ENCODE assay signal across 8 cellular contexts in genomic region chr5:73498057-73498992, GRCh38. TPM values are rescaled to one million over a fixed set of nuclear protein-coding genes. Genes with fewer than 3 reads are reported as not detected.
DNase-seq lines count a peak whose midpoint lies in the region; ATAC-seq, FAIRE-seq and TF ChIP-seq lines count a peak whose summit lies in the region.

TSS of gene BTF3 (plus strand) at chr5:73498442. CDS start at chr5:73498668, 226 bp downstream.

- H3K36me3 ChIP-seq in endodermal cell (ENCODE audit: control insufficient read depth, insufficient read depth, low read length) (peaks cover 38% of the 10 kb centered on the region), mesodermal cell (ENCODE audit: control insufficient read depth, insufficient read depth, low read length) (peaks cover 30% of the 10 kb centered on the region)

- peak within 1 kb of the TSS; percentile 95 for H3K4me3 Mint-ChIP-seq in activated CD8-positive, alpha-beta memory T cell treated with anti-CD3 and anti-CD28 coated beads, Interleukin-2, amount 10 ng/mL, durations not matched to agents 7 days and 5 days
- peak within 1 kb of the TSS; percentile 96 for H3K4me3 Mint-ChIP-seq in endodermal cell

- peak within 1 kb of the TSS; percentile 99 for H3K4me3 ChIP-seq in endodermal cell (ENCODE audit: low read length)
- peak within 1 kb of the TSS; percentile 92 for H3K4me3 ChIP-seq in mesodermal cell (ENCODE audit: extremely low read depth, insufficient read depth, low read length, poor library complexity, severe bottlenecking)

- peaks cover 29% of the 10 kb centered on the region for H3K36me3 Mint-ChIP-seq in activated CD8-positive, alpha-beta memory T cell treated with anti-CD3 and anti-CD28 coated beads, Interleukin-2, amount 10 ng/mL, durations not matched to agents 7 days and 5 days
- peaks cover 37% of the 10 kb centered on the region for H3K36me3 Mint-ChIP-seq in endodermal cell (ENCODE audit: low read depth)

- peak within 1 kb of the TSS; percentile 94 for H3K9ac ChIP-seq in endodermal cell (ENCODE audit: extremely low read depth, low read length, poor library complexity, severe bottlenecking)

- H3K4me1 ChIP-seq in endodermal cell (ENCODE audit: control insufficient read depth, insufficient read depth, low read length), result peaks cover 9% of the 10 kb centered on the region
- no peaks in the 10 kb centered on the region for H3K4me1 ChIP-seq in mesodermal cell (ENCODE audit: control insufficient read depth, insufficient read depth, low read length, poor library complexity, severe bottlenecking)

- H3K27me3 ChIP-seq in endodermal cell (ENCODE audit: control insufficient read depth, insufficient read depth, low read length, poor library complexity, severe bottlenecking), result no peaks in the 10 kb centered on the region

- DNase-seq in COLO829 (ENCODE audit: low spot score), result peak; percentile 95
- DNase-seq in HTR-8/SVneo (ENCODE audit: insufficient read length, low spot score), result peak; percentile 98
- DNase-seq in NOMO-1 treated with dmso at 0.1 percent for 144 hours (lab: John Stamatoyannopoulos, UW; ENCODE audit: unreplicated experiment), result peak; percentile 85
- DNase-seq in activated CD8-positive, alpha-beta memory T cell treated with anti-CD3 and anti-CD28 coated beads, Interleukin-2, amount 10 ng/mL, durations not matched to agents 7 days and 5 days, result peak; percentile 97
- DNase-seq in endodermal cell, result peak; percentile 96
- DNase-seq in stimulated activated CD8-positive, alpha-beta memory T cell treated with anti-CD3 and anti-CD28 coated beads, Interleukin-15, amount 100 ng/mL, for 4 hours (ENCODE audit: low read depth in 2 of 2), result peak; percentile 84 to 92

- H3K9me3 Mint-ChIP-seq in activated CD8-positive, alpha-beta memory T cell treated with anti-CD3 and anti-CD28 coated beads, Interleukin-2, amount 10 ng/mL, durations not matched to agents 7 days and 5 days (ENCODE audit: low read depth), result no peaks in the 10 kb centered on the region
- no peaks in the 10 kb centered on the region for H3K9me3 Mint-ChIP-seq in endodermal cell

- 0 to 1% methylated on average over 5 to 67 of the region's 67 CpGs for WGBS in endodermal cell (ENCODE audit: insufficient coverage in 1 of 2, insufficient read length in 1 of 2), 2 experiments
- 1% methylated on average over 35 to 56 of the region's 67 CpGs for WGBS in mesodermal cell (ENCODE audit: insufficient coverage in 2 of 2), 2 experiments

- peaks cover 7% of the 10 kb centered on the region for H3K27me3 Mint-ChIP-seq in activated CD8-positive, alpha-beta memory T cell treated with anti-CD3 and anti-CD28 coated beads, Interleukin-2, amount 10 ng/mL, durations not matched to agents 7 days and 5 days
- H3K27me3 Mint-ChIP-seq in endodermal cell (ENCODE audit: insufficient read depth), result peaks cover 3% of the 10 kb centered on the region

- H3K27ac ChIP-seq in endodermal cell (ENCODE audit: low read depth, low read length), result peak within 1 kb of the TSS; percentile 82
- peak within 1 kb of the TSS; percentile 89 for H3K27ac ChIP-seq in mesodermal cell (ENCODE audit: low read depth, low read length, severe bottlenecking)

- peak; percentile 91 for ATAC-seq in GM21367 (IDR thresholded peaks at IDR 0.05; ENCODE audit: unreplicated experiment)
- ATAC-seq in activated CD8-positive, alpha-beta memory T cell treated with anti-CD3 and anti-CD28 coated beads, Interleukin-2, amount 10 ng/mL, durations not matched to agents 7 days and 5 days, result peak; percentile 97

- peaks cover 38% of the 10 kb centered on the region for H3K4me1 Mint-ChIP-seq in activated CD8-positive, alpha-beta memory T cell treated with anti-CD3 and anti-CD28 coated beads, Interleukin-2, amount 10 ng/mL, durations not matched to agents 7 days and 5 days
- peaks cover 41% of the 10 kb centered on the region for H3K4me1 Mint-ChIP-seq in endodermal cell

- FAIRE-seq in HTR-8/SVneo (lab: Jason Lieb, UNC), result peak; percentile 91

- H3K27ac Mint-ChIP-seq in activated CD8-positive, alpha-beta memory T cell treated with anti-CD3 and anti-CD28 coated beads, Interleukin-2, amount 10 ng/mL, durations not matched to agents 7 days and 5 days, result peak within 1 kb of the TSS; percentile 98
- H3K27ac Mint-ChIP-seq in endodermal cell, result peak within 1 kb of the TSS; percentile 98

- TF ChIP-seq CTCF in endodermal cell (conservative IDR thresholded peaks at IDR 0.05), result peak; percentile 16

- CTCF ChIA-PET in activated CD8-positive, alpha-beta memory T cell treated with anti-CD3 and anti-CD28 coated beads, Interleukin-2, amount 10 ng/mL, durations not matched to agents 7 days and 5 days (lab: Charles Lee), result interaction anchor here (0.9 to 6.5 kb wide), 5 partner anchors 13 to 93 kb away, joined by 3 to 33 read pairs (median 5); partner anchors contain the start of gene FOXD1

- H3K9me3 ChIP-seq in endodermal cell (ENCODE audit: control insufficient read depth, low read length) (no peaks in the 10 kb centered on the region), mesodermal cell (ENCODE audit: control insufficient read depth, low read length) (no peaks in the 10 kb centered on the region)

RNA-seq across cellular contexts. Expression of gene BTF3, which starts in this region (rescaled TPM):
- total RNA-seq in activated CD8-positive, alpha-beta memory T cell treated with anti-CD3 and anti-CD28 coated beads, Interleukin-2, amount 10 ng/mL, durations not matched to agents 7 days and 5 days, result 100 to 1,000 TPM; 601 to 785 TPM
- total RNA-seq in endodermal cell, result 100 to 1,000 TPM; 671 to 739 TPM
- 732 TPM for polyA plus RNA-seq in endodermal cell (2013, experiment 1 of 2)
- polyA plus RNA-seq in endodermal cell (2013, experiment 2 of 2), result 692 TPM
- polyA plus RNA-seq in mesodermal cell (2013, experiment 1 of 2), result 799 TPM
- polyA plus RNA-seq in mesodermal cell (2013, experiment 2 of 2), result 865 TPM

Comparison
In these comparisons a context has a peak if more than half of its experiments do, and no peak if none do; other contexts are left out.
1. Peak in every context shown above with its lines: DNase-seq, ATAC-seq, H3K4me3 ChIP-seq and H3K27ac ChIP-seq.